ENCODE assay signal across 9 cellular contexts in the genomic region with DNA sequence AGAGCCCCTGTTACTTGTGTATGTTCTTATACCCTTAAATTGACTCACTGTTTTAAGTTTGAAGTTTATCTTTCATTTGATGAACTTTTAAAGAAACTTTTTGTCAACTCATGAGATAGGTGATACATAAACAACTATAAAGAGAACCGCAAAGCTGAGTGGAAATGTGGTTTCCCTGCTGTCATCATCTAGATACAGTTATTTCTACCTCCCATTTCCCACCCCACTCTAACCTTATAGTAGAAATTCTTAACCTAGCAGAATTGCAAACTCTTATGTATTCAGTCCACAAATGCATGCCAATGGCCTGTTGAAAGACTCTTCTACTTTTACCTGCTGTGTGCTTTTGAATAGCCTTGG. TPM values are rescaled to one million over a fixed set of nuclear protein-coding genes. Genes with fewer than 3 reads are reported as not detected.
DNase-seq lines count a peak whose midpoint lies in the region; ATAC-seq, FAIRE-seq and TF ChIP-seq lines count a peak whose summit lies in the region.
"Had no signal": no experiment of that assay in that cellular context is flagged by ENCODE, and none has a peak within 500 bp of the region (broad histone marks: within the 10 kb centered on the region; RNA-seq: fewer than 3 reads in every experiment).

No MANE protein-coding gene starts in this region.

- peak overlapping the region; percentile 94 for H3K4me3 Mint-ChIP-seq in T-helper 1 cell treated with Interleukin-12 subunit alpha and Interleukin-12 subunit beta and Interleukin-4 antibody, amounts not matched to agents 30 μg/mL and 1 μg/mL, for 36 hours
- peak overlapping the region; percentile 91 for H3K4me3 Mint-ChIP-seq in endodermal cell

- TF ChIP-seq CTCF in endodermal cell (conservative IDR thresholded peaks at IDR 0.05), result no peak

- H3K9me3 ChIP-seq in endodermal cell (ENCODE audit: control insufficient read depth, low read length), result no peaks in the 10 kb centered on the region

- DNase-seq in activated T-cell treated with anti-CD3 and anti-CD28 coated beads for 24 hours (ENCODE audit: low read depth), result peak; percentile 27
- DNase-seq in activated T-cell treated with anti-CD3 and anti-CD28 coated beads, Interleukin-2, amount 50 U/mL, for 1 hour, result no peak
- DNase-seq in endodermal cell, result no peak
- peak; percentile 40 for DNase-seq in stimulated activated CD8-positive, alpha-beta memory T cell treated with anti-CD3 and anti-CD28 coated beads, Interleukin-4, amount 100 ng/mL, for 48 hours
- DNase-seq in GM12891 (ENCODE audit: insufficient read length, low spot score), result no peak
- DNase-seq: effector CD8-positive, alpha-beta T cell had no signal

- H3K27ac ChIP-seq in endodermal cell (ENCODE audit: low read depth, low read length), result no peak overlapping the region

- H3K27me3 Mint-ChIP-seq in T-helper 1 cell treated with Interleukin-12 subunit alpha and Interleukin-12 subunit beta and Interleukin-4 antibody, amounts not matched to agents 30 μg/mL and 1 μg/mL, for 36 hours (ENCODE audit: low read depth), result no peaks in the 10 kb centered on the region
- peaks cover 10% of the 10 kb centered on the region for H3K27me3 Mint-ChIP-seq in endodermal cell (ENCODE audit: insufficient read depth)

- peak overlapping the region; percentile 90 for H3K9ac ChIP-seq in endodermal cell (ENCODE audit: extremely low read depth, low read length, poor library complexity, severe bottlenecking)

- ATAC-seq in GM21528 (IDR thresholded peaks at IDR 0.05; ENCODE audit: low FRiP score, unreplicated experiment) (no peak), HG02642 (IDR thresholded peaks at IDR 0.05; ENCODE audit: poor library complexity, unreplicated experiment) (no peak)

- WGBS in endodermal cell (ENCODE audit: insufficient coverage in 1 of 2, insufficient read length in 1 of 2), 2 experiments, result 95 to 100% methylated on average over 1 of the region's 1 CpG

- peaks cover 49% of the 10 kb centered on the region for H3K36me3 Mint-ChIP-seq in T-helper 1 cell treated with Interleukin-12 subunit alpha and Interleukin-12 subunit beta and Interleukin-4 antibody, amounts not matched to agents 30 μg/mL and 1 μg/mL, for 36 hours (ENCODE audit: low read depth)
- peaks cover 31% of the 10 kb centered on the region for H3K36me3 Mint-ChIP-seq in endodermal cell (ENCODE audit: low read depth)

- peaks cover 46% of the 10 kb centered on the region for H3K36me3 ChIP-seq in endodermal cell (ENCODE audit: control insufficient read depth, insufficient read depth, low read length)

- no peaks in the 10 kb centered on the region for H3K27me3 ChIP-seq in endodermal cell (ENCODE audit: control insufficient read depth, insufficient read depth, low read length, poor library complexity, severe bottlenecking)

- peak overlapping the region; percentile 92 for H3K4me3 ChIP-seq in endodermal cell (ENCODE audit: low read length)

- H3K9me3 Mint-ChIP-seq in T-helper 1 cell treated with Interleukin-12 subunit alpha and Interleukin-12 subunit beta and Interleukin-4 antibody, amounts not matched to agents 30 μg/mL and 1 μg/mL, for 36 hours, result no peaks in the 10 kb centered on the region
- no peaks in the 10 kb centered on the region for H3K9me3 Mint-ChIP-seq in endodermal cell

- peaks cover 58% of the 10 kb centered on the region for H3K4me1 Mint-ChIP-seq in T-helper 1 cell treated with Interleukin-12 subunit alpha and Interleukin-12 subunit beta and Interleukin-4 antibody, amounts not matched to agents 30 μg/mL and 1 μg/mL, for 36 hours (ENCODE audit: low read depth)
- peaks cover 56% of the 10 kb centered on the region for H3K4me1 Mint-ChIP-seq in endodermal cell

- no peak for TF ChIP-seq POLR2A in GM12891 (IDR thresholded peaks at IDR 0.05; ENCODE audit: low read depth, low read length)

- H3K27ac Mint-ChIP-seq in T-helper 1 cell treated with Interleukin-12 subunit alpha and Interleukin-12 subunit beta and Interleukin-4 antibody, amounts not matched to agents 30 μg/mL and 1 μg/mL, for 36 hours, result peak overlapping the region; percentile 84
- no peak overlapping the region for H3K27ac Mint-ChIP-seq in endodermal cell

- H3K4me1 ChIP-seq in endodermal cell (ENCODE audit: control insufficient read depth, insufficient read depth, low read length), result peaks cover 7% of the 10 kb centered on the region

- no peak for FAIRE-seq in GM12891 (lab: Jason Lieb, UNC)

TF ChIP-seq in GM12891, 5 proteins besides CTCF, POLR2A, EP300 and RAD21:
- no peak for TF ChIP-seq TAF1 (IDR thresholded peaks at IDR 0.05; ENCODE audit: low read depth, low read length)
- TF ChIP-seq PAX5 (IDR thresholded peaks at IDR 0.05; ENCODE audit: insufficient read depth, low read length, severe bottlenecking), result no peak
- TF ChIP-seq POLR2AphosphoS5 (IDR thresholded peaks at IDR 0.05; ENCODE audit: low read depth, low read length), result no peak
- no peak for TF ChIP-seq SPI1 (IDR thresholded peaks at IDR 0.05; ENCODE audit: low read depth, low read length)
- TF ChIP-seq POU2F2 (IDR thresholded peaks at IDR 0.05; ENCODE audit: low read depth, low read length), result no peak

RNA-seq across cellular contexts. Expression of a gene that starts 2.7 kb away (rescaled TPM):
- 10 to 100 TPM; 27.1 to 34.3 TPM for total RNA-seq in endodermal cell
- 14.8 TPM for polyA plus RNA-seq in endodermal cell (2013, experiment 1 of 2)
- polyA plus RNA-seq in endodermal cell (2013, experiment 2 of 2), result 14.7 TPM
- 23.8 TPM for polyA plus RNA-seq in GM12891 (2012; ENCODE audit: low read depth, missing spikeins)

Comparison
In these comparisons a context has a peak if more than half of its experiments do, and no peak if none do; other contexts are left out.
1. DNase-seq: peak in activated T-cell treated with anti-CD3 and anti-CD28 coated beads for 24 hours (single experiment) and stimulated activated CD8-positive, alpha-beta memory T cell treated with anti-CD3 and anti-CD28 coated beads, Interleukin-4, amount 100 ng/mL, for 48 hours (single experiment); none in activated T-cell treated with anti-CD3 and anti-CD28 coated beads, Interleukin-2, amount 50 U/mL, for 1 hour (single experiment), endodermal cell (single experiment) and GM12891 (single experiment).